In the genomic region with DNA sequence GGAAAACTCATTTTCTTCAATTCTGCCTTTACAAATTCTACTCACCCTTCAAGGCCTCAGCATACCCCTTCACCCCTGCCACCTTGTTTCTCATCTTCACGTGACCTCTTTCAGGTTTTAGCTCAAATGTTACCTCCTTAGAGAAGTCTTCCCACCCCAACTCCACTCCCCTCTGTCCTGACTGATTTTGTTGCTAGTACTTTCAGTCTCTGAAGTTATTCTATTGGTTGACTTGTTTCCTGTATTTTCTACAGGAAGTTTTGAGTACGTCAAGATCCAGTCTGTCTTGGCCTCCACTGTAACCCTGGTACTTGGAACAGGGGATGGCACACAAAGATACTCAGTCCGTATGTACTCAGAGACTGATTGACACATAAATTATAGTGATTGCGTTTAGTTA, we compare ENCODE assay signal across 21 cellular contexts.
"Had no signal": no experiment of that assay in that cellular context is flagged by ENCODE, and none has a peak within 500 bp of the region (broad histone marks: within the 10 kb centered on the region; RNA-seq: fewer than 3 reads in every experiment).

No MANE protein-coding gene starts in this region.

- H3K27ac Mint-ChIP-seq: immature natural killer cell; mesothelial cell of epicardium; naive B cell; naive thymus-derived CD8-positive, alpha-beta T cell had no signal

- H3K36me3 ChIP-seq: esophagus muscularis mucosa, gastroesophageal sphincter, heart left ventricle, left lung, lower lobe of right lung had no signal

- H3K9me3 ChIP-seq: esophagus muscularis mucosa, gastroesophageal sphincter, heart left ventricle, left lung, lower lobe of right lung, mucosa of descending colon had no signal

- H3K79me2 ChIP-seq: hepatocyte had no signal

- DNase-seq: dermis blood vessel endothelial cell; dorsolateral prefrontal cortex; effector CD4-positive, alpha-beta T cell; effector memory CD4-positive, alpha-beta T cell; foreskin keratinocyte; heart left ventricle; hypothalamus; immature natural killer cell; left cardiac atrium; left lung; left ventricle myocardium superior; lower lobe of right lung; mesenchymal stem cell; mucosa of descending colon; naive B cell; naive thymus-derived CD8-positive, alpha-beta T cell had no signal

- H2AFZ ChIP-seq: hepatocyte had no signal

- H3K4me1 Mint-ChIP-seq: immature natural killer cell; naive B cell; naive thymus-derived CD8-positive, alpha-beta T cell had no signal

- H3K36me3 Mint-ChIP-seq: immature natural killer cell; mesothelial cell of epicardium; naive B cell; naive thymus-derived CD8-positive, alpha-beta T cell had no signal

- H3K4me3 Mint-ChIP-seq: immature natural killer cell; mesothelial cell of epicardium; naive B cell; naive thymus-derived CD8-positive, alpha-beta T cell had no signal

- H3K9me3 Mint-ChIP-seq: naive B cell; naive thymus-derived CD8-positive, alpha-beta T cell had no signal

- H3K27ac ChIP-seq: coronary artery, dorsolateral prefrontal cortex, esophagus muscularis mucosa, foreskin keratinocyte, gastroesophageal sphincter, heart left ventricle, hepatocyte, left lung, lower lobe of right lung had no signal

- H3K4me1 ChIP-seq: esophagus muscularis mucosa, foreskin keratinocyte, gastroesophageal sphincter, heart left ventricle, left lung, lower lobe of right lung had no signal

- H3K4me2 ChIP-seq: hepatocyte had no signal

- H3K27me3 ChIP-seq: esophagus muscularis mucosa, gastroesophageal sphincter, hepatocyte, left lung had no signal

- ATAC-seq: foreskin keratinocyte; gastroesophageal sphincter; left cardiac atrium; left lung; lower lobe of right lung; mucosa of descending colon; naive thymus-derived CD8-positive, alpha-beta T cell had no signal

- H3K4me3 ChIP-seq: coronary artery, dorsolateral prefrontal cortex, esophagus muscularis mucosa, gastroesophageal sphincter, heart left ventricle, hepatocyte, left lung, lower lobe of right lung, mucosa of descending colon had no signal
